In the genomic region with DNA sequence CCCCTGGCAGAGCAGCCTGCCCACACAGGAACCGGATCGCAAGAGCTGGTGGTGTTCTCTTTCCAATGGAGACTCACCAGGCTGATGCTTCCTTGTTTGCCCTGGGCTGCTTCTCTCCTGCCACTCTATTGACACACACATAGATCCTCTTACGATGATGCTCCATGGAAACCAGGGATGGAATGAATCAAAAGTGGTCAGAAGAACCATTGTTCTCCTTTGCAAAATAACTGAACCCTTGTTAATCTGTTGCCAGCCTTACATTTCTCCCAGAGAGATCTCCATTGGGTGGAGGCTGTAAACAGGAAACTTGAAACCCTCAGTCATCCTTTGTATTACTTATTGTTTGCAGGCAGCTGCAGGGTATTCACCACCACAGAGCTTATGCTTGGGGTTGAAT, we compare ENCODE assay signal across 14 cellular contexts. TPM values are rescaled to one million over a fixed set of nuclear protein-coding genes. Genes with fewer than 3 reads are reported as not detected.
DNase-seq lines count a peak whose midpoint lies in the region; ATAC-seq and TF ChIP-seq lines count a peak whose summit lies in the region.
"Had no signal": no experiment of that assay in that cellular context is flagged by ENCODE, and none has a peak within 500 bp of the region (broad histone marks: within the 10 kb centered on the region; RNA-seq: fewer than 3 reads in every experiment).

No MANE protein-coding gene starts in this region.

- TF ChIP-seq POLR2A in esophagus muscularis mucosa (IDR thresholded peaks at IDR 0.05; ENCODE audit: low read depth): no peak

- 51% methylated on average over 3 of the region's 3 CpGs for WGBS in esophagus muscularis mucosa

- intact Hi-C loops in esophagus muscularis mucosa (cut with DNase I): no loop called here

- no peaks in the 10 kb centered on the region for H3K9me3 ChIP-seq in esophagus muscularis mucosa

- TF ChIP-seq EP300 in esophagus muscularis mucosa (IDR thresholded peaks at IDR 0.05): no peak

- no peak overlapping the region for H3K27ac ChIP-seq in esophagus muscularis mucosa (replicated peaks in 1 of 4)
- H3K27ac ChIP-seq: skin epidermis had no signal

- no peak overlapping the region for H3K4me3 ChIP-seq in esophagus muscularis mucosa
- H3K4me3 ChIP-seq: lung, skin epidermis had no signal

- no peaks in the 10 kb centered on the region for H3K36me3 ChIP-seq in esophagus muscularis mucosa

- no peaks in the 10 kb centered on the region for H3K27me3 ChIP-seq in esophagus muscularis mucosa

- no peaks in the 10 kb centered on the region for H3K4me1 ChIP-seq in esophagus muscularis mucosa

- TF ChIP-seq CTCF in esophagus muscularis mucosa (IDR thresholded peaks at IDR 0.05): no peak

- ATAC-seq in GM21576 (IDR thresholded peaks at IDR 0.05; ENCODE audit: unreplicated experiment) (no peak), HG02642 (IDR thresholded peaks at IDR 0.05; ENCODE audit: poor library complexity, unreplicated experiment) (no peak)
- ATAC-seq: activated CD8-positive, alpha-beta T cell treated with anti-CD3 and anti-CD28 coated beads, Interleukin-2, amount 10 ng/mL, durations not matched to agents 7 days and 5 days; HCT116 had no signal

- DNase-seq in COLO829 (ENCODE audit: low spot score) (peak; percentile 97), NCI-H146 treated with DMSO at 0.1 percent for 48 hours (lab: John Stamatoyannopoulos, UW; ENCODE audit: unreplicated experiment) (peak; percentile 83), SK-MEL-5 (ENCODE audit: low read depth, low spot score) (peak; percentile 93), hippocampal formation (lab: John Stamatoyannopoulos, UW) (peak; percentile 42 to 51), esophagus muscularis mucosa (ENCODE audit: extremely low spot score) (no peak), Kasumi-1 (lab: John Stamatoyannopoulos, UW) (no peak)
- DNase-seq: activated CD8-positive, alpha-beta T cell treated with anti-CD3 and anti-CD28 coated beads, Interleukin-2, amount 10 ng/mL, durations not matched to agents 7 days and 5 days; amniotic stem cell; GF-D8 had no signal

- in situ Hi-C loops in SK-MEL-5 (cut with HindIII; ENCODE audit: low pct_unique_long_range_greater_than_20kb, low sequenced_read_pairs): no loop called here

RNA-seq across cellular contexts. Expression of gene LDLRAD3, which starts 24.6 kb away (rescaled TPM):
- total RNA-seq in SK-MEL-5 (2014; rRNA removed; shearing (Covaris generic)): 28.6 and 30.0 TPM in 2 replicates
- polyA plus RNA-seq in SK-MEL-5 (2015; cell fraction: cytosol; rRNA removed): 80.0 and 103 TPM in 2 replicates
- 27.7 and 30.2 TPM in 2 replicates for polyA plus RNA-seq in SK-MEL-5 (2015; cell fraction: nucleus; rRNA removed)
- 1 to 10 TPM; 6.8 to 8.7 (median 8.2) TPM for total RNA-seq in esophagus muscularis mucosa

Comparison
In these comparisons a context has a peak if more than half of its experiments do, and no peak if none do; other contexts are left out.
1. DNase-seq: peak in COLO829 (single experiment), NCI-H146 treated with DMSO at 0.1 percent for 48 hours (single experiment), SK-MEL-5 (single experiment) and hippocampal formation (2 of 2); none in esophagus muscularis mucosa (single experiment) and Kasumi-1 (0 of 2).